1 cellular context compared by ENCODE assay signal in the genomic region with DNA sequence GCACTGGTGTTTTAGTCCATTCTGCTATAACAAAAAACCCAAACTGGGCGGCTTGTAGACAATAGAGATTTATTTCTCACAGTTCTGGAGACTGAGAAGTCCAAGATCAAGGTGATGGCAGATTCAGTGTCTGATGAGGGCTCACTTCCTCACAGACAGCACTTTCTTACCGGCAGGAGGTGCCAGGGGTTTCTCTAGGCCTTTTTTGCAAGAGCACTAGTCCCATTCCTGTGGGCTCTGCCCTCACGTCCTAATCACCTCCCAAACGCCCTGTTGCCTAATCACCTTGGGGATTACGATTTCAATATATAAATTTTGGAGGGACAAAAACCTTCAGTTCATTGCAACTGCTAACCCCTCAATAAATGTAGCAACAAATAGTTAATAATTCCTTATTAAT.
TF ChIP-seq lines count a peak whose summit lies in the region.

No MANE protein-coding gene starts in this region.

TF ChIP-seq in IMR-90, 13 proteins besides CTCF, POLR2A, EP300 and RAD21:
- TF ChIP-seq FOS (IDR thresholded peaks at IDR 0.05; ENCODE audit: low read depth, low read length) = no peak
- no peak for TF ChIP-seq RFX5 (IDR thresholded peaks at IDR 0.05; ENCODE audit: low read depth, low read length)
- no peak for TF ChIP-seq MXI1 (IDR thresholded peaks at IDR 0.05; ENCODE audit: borderline replicate concordance, low read depth, low read length)
- no peak for TF ChIP-seq MAFK (IDR thresholded peaks at IDR 0.05; ENCODE audit: low read depth, low read length)
- TF ChIP-seq NFE2L2 (IDR thresholded peaks at IDR 0.05; ENCODE audit: low read depth, low read length) = no peak
- TF ChIP-seq SMC3 (IDR thresholded peaks at IDR 0.05; ENCODE audit: low read depth, low read length) = no peak
- TF ChIP-seq CEBPB (IDR thresholded peaks at IDR 0.05; ENCODE audit: low read depth, low read length) = no peak
- no peak for TF ChIP-seq CHD1 (IDR thresholded peaks at IDR 0.05; ENCODE audit: low read depth, low read length)
- no peak for TF ChIP-seq MAZ (IDR thresholded peaks at IDR 0.05; ENCODE audit: borderline replicate concordance, low read depth, low read length)
- no peak for TF ChIP-seq RCOR1 (IDR thresholded peaks at IDR 0.05; ENCODE audit: insufficient replicate concordance, low read length)
- TF ChIP-seq, protein P1, sequence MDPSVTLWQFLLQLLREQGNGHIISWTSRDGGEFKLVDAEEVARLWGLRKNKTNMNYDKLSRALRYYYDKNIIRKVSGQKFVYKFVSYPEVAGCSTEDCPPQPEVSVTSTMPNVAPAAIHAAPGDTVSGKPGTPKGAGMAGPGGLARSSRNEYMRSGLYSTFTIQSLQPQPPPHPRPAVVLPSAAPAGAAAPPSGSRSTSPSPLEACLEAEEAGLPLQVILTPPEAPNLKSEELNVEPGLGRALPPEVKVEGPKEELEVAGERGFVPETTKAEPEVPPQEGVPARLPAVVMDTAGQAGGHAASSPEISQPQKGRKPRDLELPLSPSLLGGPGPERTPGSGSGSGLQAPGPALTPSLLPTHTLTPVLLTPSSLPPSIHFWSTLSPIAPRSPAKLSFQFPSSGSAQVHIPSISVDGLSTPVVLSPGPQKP (IDR thresholded peaks at IDR 0.05; ENCODE audit: borderline replicate concordance, low read depth, low read length) = no peak
- no peak for TF ChIP-seq USF2 (IDR thresholded peaks at IDR 0.05; ENCODE audit: low read depth, low read length)
- no peak for TF ChIP-seq BHLHE40 (IDR thresholded peaks at IDR 0.05; ENCODE audit: low read depth, low read length)
